Comparison of ENCODE assay signal across 27 cellular contexts in genomic region chr4:25474690-25475089, GRCh38.
"Had no signal": no experiment of that assay in that cellular context is flagged by ENCODE, and none has a peak within 500 bp of the region (broad histone marks: within the 10 kb centered on the region; RNA-seq: fewer than 3 reads in every experiment).

No MANE protein-coding gene starts in this region.

- H3K27ac ChIP-seq: stomach, suprapubic skin, testis, thoracic aorta, thyroid gland, tibial artery, tibial nerve, transverse colon, upper lobe of left lung, upper lobe of right lung, uterus, vagina had no signal

- DNase-seq: stimulated activated CD4-positive, alpha-beta T cell treated with anti-CD3 and anti-CD28 coated beads, Interleukin-2, amount 100 ng/mL, for 48 hours; stimulated activated CD4-positive, alpha-beta T cell treated with anti-CD3 and anti-CD28 coated beads, Interleukin-4, amount 100 ng/mL, for 1 hour; stimulated activated CD4-positive, alpha-beta T cell treated with anti-CD3 and anti-CD28 coated beads, Interleukin-4, amount 100 ng/mL, for 24 hours; stimulated activated CD4-positive, alpha-beta T cell treated with anti-CD3 and anti-CD28 coated beads, Interleukin-4, amount 100 ng/mL, for 4 hours; stimulated activated CD8-positive, alpha-beta memory T cell treated with anti-CD3 and anti-CD28 coated beads, Interleukin-4, amount 100 ng/mL, for 48 hours; stimulated activated naive B cell treated with anti-CD40 and anti-IgM and Interleukin-4, amounts not matched to agents 10 μg/mL and 1 μg/mL and 100 μg/mL, for 72 hours; stimulated activated naive CD4-positive, alpha-beta T cell; stimulated activated naive CD4-positive, alpha-beta T cell treated with Interleukin-2 at 50 U/mL for 16 hours; stimulated activated naive CD8-positive, alpha-beta T cell treated with anti-CD3 and anti-CD28 coated beads, Interleukin-15, amount 100 ng/mL, for 72 hours; stimulated activated naive CD8-positive, alpha-beta T cell treated with anti-CD3 and anti-CD28 coated beads, Interleukin-15, Interleukin-2, amounts not matched to agents 100 U/mL and 50 U/mL, for 24 hours; stomach; substantia nigra; testis; thyroid gland; tibial artery; transverse colon; trophoblast cell; upper lobe of left lung; upper lobe of right lung; uterus had no signal

- ATAC-seq: stimulated activated effector memory CD8-positive, alpha-beta T cell treated with anti-CD3 and anti-CD28 coated beads, Interleukin-12 subunit alpha, Interleukin-12 subunit beta, amount 100 ng/mL, for 72 hours; stimulated activated memory B cell treated with anti-CD40 and anti-IgM and Interleukin-4, amounts not matched to agents 10 μg/mL and 1 μg/mL and 100 μg/mL, for 72 hours; stimulated activated naive B cell treated with anti-CD40 and anti-IgM and Interleukin-4, amounts not matched to agents 10 μg/mL and 1 μg/mL and 100 μg/mL, for 72 hours; stimulated activated naive CD8-positive, alpha-beta T cell treated with anti-CD3 and anti-CD28 coated beads, Interleukin-15, amount 100 ng/mL, for 72 hours; stimulated activated naive CD8-positive, alpha-beta T cell treated with anti-CD3 and anti-CD28 coated beads, Interleukin-15, Interleukin-2, amounts not matched to agents 100 U/mL and 50 U/mL, for 24 hours; upper lobe of right lung had no signal

- H3K9me3 ChIP-seq: testis, thyroid gland, upper lobe of right lung, vagina had no signal

- H3K4me1 ChIP-seq: stomach, suprapubic skin, testis, thyroid gland, tibial artery, tibial nerve, transverse colon, upper lobe of left lung, upper lobe of right lung, uterus, vagina had no signal

- H3K4me3 ChIP-seq: stomach, suprapubic skin, testis, thoracic aorta, thyroid gland, tibial artery, tibial nerve, transverse colon, upper lobe of left lung, upper lobe of right lung, uterus, vagina had no signal

- H3K36me3 ChIP-seq: suprapubic skin, thoracic aorta, thyroid gland, tibial nerve, transverse colon, upper lobe of left lung, upper lobe of right lung, uterus, vagina had no signal

- FAIRE-seq: urothelium cell line had no signal

- H3K27me3 ChIP-seq: stomach, suprapubic skin, testis, thyroid gland, tibial artery, tibial nerve, transverse colon, upper lobe of left lung, upper lobe of right lung, uterus, vagina had no signal
